10 cellular contexts compared by ENCODE assay signal in genomic region chr1:1432566-1432950, GRCh38. TPM values are rescaled to one million over a fixed set of nuclear protein-coding genes. Genes with fewer than 3 reads are reported as not detected.
A peak's percentile ranks its signal among the peaks of the same experiment; 100 is the strongest.
DNase-seq lines count a peak whose midpoint lies in the region; FAIRE-seq and TF ChIP-seq lines count a peak whose summit lies in the region.
"Had no signal": no experiment of that assay in that cellular context is flagged by ENCODE, and none has a peak within 500 bp of the region (broad histone marks: within the 10 kb centered on the region; RNA-seq: fewer than 3 reads in every experiment).

No MANE protein-coding gene starts in this region.

- H3K4me3 Mint-ChIP-seq in Calu3 (ENCODE audit: low read depth, unreplicated experiment) (peak overlapping the region; percentile 50), HFFc6 (no peak overlapping the region)
- H3K4me3 Mint-ChIP-seq: T-helper 17 cell had no signal

- H3K27ac Mint-ChIP-seq in Calu3 (ENCODE audit: unreplicated experiment) (peak overlapping the region; percentile 63), HFFc6 (no peak overlapping the region)
- H3K27ac Mint-ChIP-seq: T-helper 17 cell had no signal

- H3K27me3 ChIP-seq in MG63: no peaks in the 10 kb centered on the region

- peaks cover 40% of the 10 kb centered on the region for H3K36me3 Mint-ChIP-seq in Calu3 (ENCODE audit: insufficient read depth, unreplicated experiment)
- H3K36me3 Mint-ChIP-seq in HFFc6 (ENCODE audit: low read depth): no peaks in the 10 kb centered on the region

- H3K36me3 ChIP-seq in kidney (ENCODE audit: control insufficient read depth in 1 of 2, insufficient read depth in 2 of 2, low read length in 2 of 2) (no peaks in the 10 kb centered on the region), MG63 (no peaks in the 10 kb centered on the region)

- H3K27me3 Mint-ChIP-seq in Calu3 (ENCODE audit: unreplicated experiment): no peaks in the 10 kb centered on the region
- peaks cover 6% of the 10 kb centered on the region; the same call in 1 of the 2 replicates for H3K27me3 Mint-ChIP-seq in HFFc6 (ENCODE audit: insufficient read depth)

- H3K4me3 ChIP-seq in kidney (ENCODE audit: low read length in 2 of 2) (no peak overlapping the region), MG63 (no peak overlapping the region)

- peak overlapping the region in 1 of 2 donors; percentile 19 for H3K9ac ChIP-seq in kidney (ENCODE audit: low read length in 2 of 2)

- H3K4me1 ChIP-seq in kidney (ENCODE audit: control insufficient read depth in 1 of 2, insufficient read depth in 1 of 2, low read depth in 1 of 2, low read length in 2 of 2): peaks cover 9 to 45% of the 10 kb centered on the region in 2 donors

- H3K27ac ChIP-seq in VCaP (peak overlapping the region; percentile 99), kidney (ENCODE audit: low read depth in 2 of 2, low read length in 2 of 2) (peak overlapping the region; percentile 69 to 91)

- CTCF ChIA-PET in Calu3 (lab: Charles Lee): interaction anchor here (0.9 to 1.2 kb wide), 2 partner anchors 8 to 25 kb away, joined by 5 to 6 read pairs; partner anchors contain the start of gene MRPL20

- no peak for FAIRE-seq in kidney (lab: Jason Lieb, UNC)

- intact Hi-C loops in Calu3 (cut with micrococcal nuclease; ENCODE audit: unreplicated experiment): no loop called here
- intact Hi-C loops in kidney (cut with DNase I): no loop called here

- TF ChIP-seq CTCF in Calu3 (IDR thresholded peaks at IDR 0.05; ENCODE audit: unreplicated experiment) (no peak), VCaP (conservative IDR thresholded peaks at IDR 0.05) (no peak), kidney (IDR thresholded peaks at IDR 0.05; ENCODE audit: borderline replicate concordance, extremely low read depth, insufficient read depth) (no peak), HFFc6 (IDR thresholded peaks at IDR 0.05) (no peak)

- H3K9me3 Mint-ChIP-seq in Calu3 (ENCODE audit: low read depth, unreplicated experiment): no peaks in the 10 kb centered on the region
- peaks cover 5% of the 10 kb centered on the region for H3K9me3 Mint-ChIP-seq in HFFc6

- H3K4me1 Mint-ChIP-seq in Calu3 (ENCODE audit: low read depth, unreplicated experiment) (peaks cover 8% of the 10 kb centered on the region), HFFc6 (ENCODE audit: low read depth) (peaks cover 9% of the 10 kb centered on the region; the same call in 1 of the 2 replicates)

- BruUV-seq in Calu3 (replicated peaks; lab: Mats Ljungman, UMichigan): no TSS peak

- DNase-seq in Calu3 (no peak), kidney (peak; percentile 82), retina (peak; percentile 50), HFFc6 (no peak), cerebellum (ENCODE audit: low spot score) (no peak), MG63 (no peak), activated gamma-delta T cell (lab: John Stamatoyannopoulos, UW) (no peak)
- DNase-seq: activated T-cell treated with anti-CD3 and anti-CD28 coated beads, Interleukin-2, amount 50 U/mL, for 1 hour; T-helper 17 cell had no signal

- H3K9me3 ChIP-seq in kidney (ENCODE audit: control insufficient read depth in 1 of 2, low read length in 2 of 2) (no peaks in the 10 kb centered on the region), MG63 (no peaks in the 10 kb centered on the region)

RNA-seq across cellular contexts. Expression of gene VWA1, which starts 2.9 kb away (rescaled TPM):
- total RNA-seq in Calu3 (2022) (78.7 and 78.9 TPM in 2 replicates), kidney (116 TPM), cerebellum (7.8 TPM)
- 103 TPM for polyA plus RNA-seq in kidney (ENCODE audit: insufficient read depth, low read depth, low replicate concordance)
- under 1 TPM in 5 of 6 experiments, not detected in 1; 0.12 to 0.33 (median 0.24) TPM for total RNA-seq in HFFc6 (2021; fragmentation: NEBNext Ultra II Directional; extraction: Animal tissue kit (Norgen Biotek cat#: 25700))
- total RNA-seq in MG63 (2014; rRNA removed; shearing (Covaris generic); ENCODE audit: low replicate concordance): 0.59 and 6.2 TPM in 2 replicates
- total RNA-seq: T-helper 17 cell had no signal

RNA-seq across cellular contexts. Expression of gene ANKRD65, which starts 11.5 kb away (rescaled TPM):
- total RNA-seq in Calu3 (2022) (not detected in 2 replicates), kidney (5.2 TPM), cerebellum (1.1 TPM)
- polyA plus RNA-seq in kidney (ENCODE audit: insufficient read depth, low read depth, low replicate concordance): 7.1 TPM
- total RNA-seq in HFFc6 (2021; fragmentation: NEBNext Ultra II Directional; extraction: Animal tissue kit (Norgen Biotek cat#: 25700)): under 1 TPM in 2 of 6 experiments, not detected in 4; 0.14 TPM
- not detected in 2 replicates for total RNA-seq in MG63 (2014; rRNA removed; shearing (Covaris generic); ENCODE audit: low replicate concordance)
- total RNA-seq: T-helper 17 cell had no signal

RNA-seq across cellular contexts. Expression of gene ATAD3C, which starts 16.9 kb away (rescaled TPM):
- total RNA-seq in Calu3 (2022): 0.29 and 0.45 TPM in 2 replicates
- total RNA-seq in kidney: 10.0 TPM
- polyA plus RNA-seq in kidney (ENCODE audit: insufficient read depth, low read depth, low replicate concordance): 14.3 TPM
- under 1 TPM in 1 of 6 experiments, not detected in 5; 0.09 TPM for total RNA-seq in HFFc6 (2021; fragmentation: NEBNext Ultra II Directional; extraction: Animal tissue kit (Norgen Biotek cat#: 25700))
- total RNA-seq in cerebellum: not detected
- total RNA-seq in MG63 (2014; rRNA removed; shearing (Covaris generic); ENCODE audit: low replicate concordance): not detected in 2 replicates

RNA-seq across cellular contexts. Expression of gene MRPL20, which starts 25.5 kb away (rescaled TPM):
- total RNA-seq in Calu3 (2022) (81.2 and 99.1 TPM in 2 replicates), kidney (103 TPM), cerebellum (31.9 TPM)
- polyA plus RNA-seq in kidney (ENCODE audit: insufficient read depth, low read depth, low replicate concordance): 221 TPM
- 100 to 1,000 TPM; 131 to 154 (median 141) TPM for total RNA-seq in HFFc6 (2021; fragmentation: NEBNext Ultra II Directional; extraction: Animal tissue kit (Norgen Biotek cat#: 25700))
- 32.0 and 55.2 TPM in 2 replicates for total RNA-seq in MG63 (2014; rRNA removed; shearing (Covaris generic); ENCODE audit: low replicate concordance)

RNA-seq across cellular contexts. Expression of gene CCNL2, which starts 33.4 kb away (rescaled TPM):
- total RNA-seq in Calu3 (2022): 166 and 172 TPM in 2 replicates
- 199 TPM for total RNA-seq in kidney
- polyA plus RNA-seq in kidney (ENCODE audit: insufficient read depth, low read depth, low replicate concordance): 72.0 TPM
- total RNA-seq in HFFc6 (2021; fragmentation: NEBNext Ultra II Directional; extraction: Animal tissue kit (Norgen Biotek cat#: 25700)): 100 to 1,000 TPM in 5 of 6 experiments, 10 to 100 TPM in 1; 96.2 to 115 (median 104) TPM
- total RNA-seq in cerebellum: 197 TPM
- 45.1 and 47.9 TPM in 2 replicates for total RNA-seq in MG63 (2014; rRNA removed; shearing (Covaris generic); ENCODE audit: low replicate concordance)

Comparison
In these comparisons a context has a peak if more than half of its experiments do, and no peak if none do; other contexts are left out.
1. DNase-seq: peak in kidney (single experiment) and retina (single experiment); none in Calu3 (single experiment), HFFc6 (single experiment), cerebellum (single experiment), MG63 (single experiment) and activated gamma-delta T cell (single experiment).